ENCODE assay signal across 17 cellular contexts in genomic region chr5:80852331-80853245, GRCh38.
DNase-seq lines count a peak whose midpoint lies in the region; ATAC-seq, FAIRE-seq and TF ChIP-seq lines count a peak whose summit lies in the region.
"Had no signal": no experiment of that assay in that cellular context is flagged by ENCODE, and none has a peak within 500 bp of the region (broad histone marks: within the 10 kb centered on the region; RNA-seq: fewer than 3 reads in every experiment).

No MANE protein-coding gene starts in this region.

- H2AFZ ChIP-seq in GM12878 (ENCODE audit: control insufficient read depth, low read depth, low read length), result no peak overlapping the region

- H3K9me3 Mint-ChIP-seq in activated CD4-positive, alpha-beta T cell treated with anti-CD3 and anti-CD28 coated beads, Interleukin-2, amount 10 ng/mL, durations not matched to agents 7 days and 5 days, result peaks cover 40% of the 10 kb centered on the region

- H3K9me3 ChIP-seq in GM12878 (replicated peaks; ENCODE audit: control insufficient read depth, insufficient read depth, low read length) (peaks cover 9% of the 10 kb centered on the region), neutrophil (no peaks in the 10 kb centered on the region), lower lobe of right lung (peaks cover 13% of the 10 kb centered on the region)

- TF ChIP-seq CTCF in GM12878 (IDR thresholded peaks at IDR 0.05 in 2 of 3, conservative IDR thresholded peaks at IDR 0.05 in 1 of 3; ENCODE audit: control insufficient read depth in 2 of 3, extremely low read depth in 1 of 3, insufficient read depth in 1 of 3, low read depth in 3 of 3, low read length in 3 of 3) (no peak), neutrophil (IDR thresholded peaks at IDR 0.05) (no peak), lower lobe of right lung (IDR thresholded peaks at IDR 0.05) (no peak)

- H3K9ac ChIP-seq in GM12878 (ENCODE audit: control insufficient read depth, insufficient read depth, low read length), result no peak overlapping the region

- WGBS in GM12878 (ENCODE audit: insufficient coverage, insufficient replicate concordance, low lambda C conversion rate, missing lambda C conversion rate), result 96% methylated on average over 3 of the region's 3 CpGs

- CTCF ChIA-PET in activated CD4-positive, alpha-beta T cell treated with anti-CD3 and anti-CD28 coated beads, Interleukin-2, amount 10 ng/mL, durations not matched to agents 7 days and 5 days (lab: Charles Lee), result no interaction called here
- CTCF ChIA-PET in GM12878 (lab: Yijun Ruan, JAX), result no interaction called here

- H3K4me3 ChIP-seq in Jurkat, Clone E6-1 (ENCODE audit: low read length), result no peak overlapping the region
- H3K4me3 ChIP-seq in GM12878 (no peak overlapping the region), neutrophil (ENCODE audit: low read depth in 1 of 2, low read length in 1 of 2) (no peak overlapping the region), lower lobe of right lung (no peak overlapping the region)

- H3K27me3 ChIP-seq in GM12878 (replicated peaks in 1 of 2; ENCODE audit: control insufficient read depth in 2 of 2, insufficient read depth in 2 of 2, low read length in 1 of 2), result no peaks in the 10 kb centered on the region
- H3K27me3 ChIP-seq in neutrophil, result no peaks in the 10 kb centered on the region
- no peaks in the 10 kb centered on the region for H3K27me3 ChIP-seq in lower lobe of right lung (ENCODE audit: low read depth)

- TF ChIP-seq RAD21 in GM12878 (IDR thresholded peaks at IDR 0.05; ENCODE audit: insufficient read depth, low read depth, low read length), result no peak

- peaks cover 17% of the 10 kb centered on the region for H3K4me1 Mint-ChIP-seq in activated CD4-positive, alpha-beta T cell treated with anti-CD3 and anti-CD28 coated beads, Interleukin-2, amount 10 ng/mL, durations not matched to agents 7 days and 5 days

- FAIRE-seq in GM12878 (lab: Jason Lieb, UNC), result no peak
- FAIRE-seq: H1 had no signal

- H3K4me1 ChIP-seq in GM12878 (ENCODE audit: control insufficient read depth, insufficient read depth, low read length), result no peaks in the 10 kb centered on the region; the same call in 1 of the 2 replicates
- H3K4me1 ChIP-seq in neutrophil (ENCODE audit: control insufficient read depth in 1 of 2, insufficient read depth in 1 of 2, low read depth in 1 of 2, low read length in 1 of 2), result peaks cover 13 to 14% of the 10 kb centered on the region in 2 experiments
- H3K4me1 ChIP-seq in lower lobe of right lung, result no peaks in the 10 kb centered on the region

- H3K27ac Mint-ChIP-seq in activated CD4-positive, alpha-beta T cell treated with anti-CD3 and anti-CD28 coated beads, Interleukin-2, amount 10 ng/mL, durations not matched to agents 7 days and 5 days, result no peak overlapping the region

- RAD21 ChIA-PET in GM12878 (lab: Charles Lee; ENCODE audit: unreplicated experiment), result no interaction called here

- no peak for TF ChIP-seq POLR2A in GM12878 (IDR thresholded peaks at IDR 0.05; ENCODE audit: low read depth, low read length)

- H3K36me3 ChIP-seq in GM12878 (ENCODE audit: control insufficient read depth in 2 of 2, insufficient read depth in 2 of 2, low read length in 1 of 2), result peaks cover 2 to 11% of the 10 kb centered on the region in 2 experiments; a peak in 3 of 4 replicates
- no peaks in the 10 kb centered on the region for H3K36me3 ChIP-seq in neutrophil
- H3K36me3 ChIP-seq in lower lobe of right lung, result peaks cover 21% of the 10 kb centered on the region

- H4K20me1 ChIP-seq in GM12878 (ENCODE audit: control insufficient read depth, insufficient read depth), result no peaks in the 10 kb centered on the region

- H3K4me2 ChIP-seq in GM12878 (ENCODE audit: control insufficient read depth, insufficient read depth), result no peak overlapping the region

- intact Hi-C loops in GM12878 (cut with micrococcal nuclease; ENCODE audit: unreplicated experiment) (no loop called here), lower lobe of right lung (cut with DNase I) (no loop called here)

- SMC1A ChIA-PET in GM12878 (lab: Charles Lee; ENCODE audit: uncharacterized antibody, unreplicated experiment), result interaction anchor here (0.6 to 1.3 kb wide), 3 partner anchors 16 to 152 kb away, joined by 3 read pairs; no protein-coding TSS in a partner anchor

- H3K4me3 Mint-ChIP-seq in activated CD4-positive, alpha-beta T cell treated with anti-CD3 and anti-CD28 coated beads, Interleukin-2, amount 10 ng/mL, durations not matched to agents 7 days and 5 days, result no peak overlapping the region
- H3K4me3 Mint-ChIP-seq: CD14-positive monocyte had no signal

- no peak overlapping the region for H3K27ac ChIP-seq in GM12878 (ENCODE audit: control insufficient read depth, insufficient read depth)
- peak overlapping the region; percentile 41 for H3K27ac ChIP-seq in neutrophil
- H3K27ac ChIP-seq in lower lobe of right lung, result no peak overlapping the region
- H3K27ac ChIP-seq: 22Rv1 had no signal

- POLR2A ChIA-PET in activated CD4-positive, alpha-beta T cell treated with anti-CD3 and anti-CD28 coated beads, Interleukin-2, amount 10 ng/mL, durations not matched to agents 7 days and 5 days (lab: Charles Lee), result no interaction called here
- POLR2A ChIA-PET in GM12878 (lab: Charles Lee), result no interaction called here

- peak; percentile 8 for DNase-seq in activated CD4-positive, alpha-beta T cell treated with anti-CD3 and anti-CD28 coated beads, Interleukin-2, amount 10 ng/mL, durations not matched to agents 7 days and 5 days
- no peak for DNase-seq in activated CD4-positive, alpha-beta T cell treated with anti-CD3 and anti-CD28 coated beads, Interleukin-2, amount 50 U/mL, for 48 hours
- peak; percentile 31 for DNase-seq in Jurkat, Clone E6-1 (ENCODE audit: low read depth, low spot score)
- no peak for DNase-seq in GM12878 (ENCODE audit: low read depth, low spot score)
- no peak for DNase-seq in activated naive CD4-positive, alpha-beta T cell (lab: John Stamatoyannopoulos, UW)
- DNase-seq in lower lobe of right lung, result no peak
- DNase-seq in stimulated activated CD4-positive, alpha-beta T cell treated with anti-CD3 and anti-CD28 coated beads, Interleukin-2, amount 100 ng/mL, for 24 hours, result no peak
- DNase-seq: KBM-7, NCI-H1105 treated with DMSO at 0.1 percent for 48 hours, NCI-H1694, NCI-H2081 treated with DMSO at 0.1 percent for 48 hours, NCI-H446 treated with DMSO at 0.1 percent for 48 hours, Right ventricle myocardium superior had no signal

- TF ChIP-seq EP300 in GM12878 (IDR thresholded peaks at IDR 0.05; ENCODE audit: borderline replicate concordance in 1 of 2, control insufficient read depth in 1 of 2, low read depth in 2 of 2, low read length in 2 of 2), result no peak

- no TSS peak for BruUV-seq in GM12878 (replicated peaks; lab: Mats Ljungman, UMichigan)

- no peaks in the 10 kb centered on the region for H3K27me3 Mint-ChIP-seq in activated CD4-positive, alpha-beta T cell treated with anti-CD3 and anti-CD28 coated beads, Interleukin-2, amount 10 ng/mL, durations not matched to agents 7 days and 5 days

- peak; percentile 60 for ATAC-seq in GM12878
- no peak for ATAC-seq in lower lobe of right lung

- H3K36me3 Mint-ChIP-seq in activated CD4-positive, alpha-beta T cell treated with anti-CD3 and anti-CD28 coated beads, Interleukin-2, amount 10 ng/mL, durations not matched to agents 7 days and 5 days (ENCODE audit: low read depth), result peaks cover 73% of the 10 kb centered on the region

- no peaks in the 10 kb centered on the region for H3K79me2 ChIP-seq in GM12878 (ENCODE audit: control insufficient read depth, insufficient read depth, low read length)

- in situ Hi-C loops in GM12878 (cut with MboI), result no loop called here

TF ChIP-seq in GM12878, 131 proteins besides CTCF, POLR2A, EP300 and RAD21:
- no peak for TF ChIP-seq JUND (IDR thresholded peaks at IDR 0.05; ENCODE audit: low read depth, low read length)
- TF ChIP-seq RELB (IDR thresholded peaks at IDR 0.05; ENCODE audit: low read depth), result peak; percentile 39; the same call in 1 of the 2 replicates
- TF ChIP-seq SPI1 (IDR thresholded peaks at IDR 0.05; ENCODE audit: borderline replicate concordance, insufficient read depth, low read depth, low read length), result 0 out of 2 replicates have a peak, but pooled peaks have one; percentile 45
- no peak for TF ChIP-seq RBBP5 (conservative IDR thresholded peaks at IDR 0.05)

Comparison
In these comparisons a context has a peak if more than half of its experiments do, and no peak if none do; other contexts are left out.
1. DNase-seq: peak in activated CD4-positive, alpha-beta T cell treated with anti-CD3 and anti-CD28 coated beads, Interleukin-2, amount 10 ng/mL, durations not matched to agents 7 days and 5 days (single experiment) and Jurkat, Clone E6-1 (single experiment); none in activated CD4-positive, alpha-beta T cell treated with anti-CD3 and anti-CD28 coated beads, Interleukin-2, amount 50 U/mL, for 48 hours (0 of 2), GM12878 (single experiment), activated naive CD4-positive, alpha-beta T cell (0 of 4), lower lobe of right lung (single experiment) and stimulated activated CD4-positive, alpha-beta T cell treated with anti-CD3 and anti-CD28 coated beads, Interleukin-2, amount 100 ng/mL, for 24 hours (0 of 2).